ENCODE assay signal across 1 cellular context in the genomic region with DNA sequence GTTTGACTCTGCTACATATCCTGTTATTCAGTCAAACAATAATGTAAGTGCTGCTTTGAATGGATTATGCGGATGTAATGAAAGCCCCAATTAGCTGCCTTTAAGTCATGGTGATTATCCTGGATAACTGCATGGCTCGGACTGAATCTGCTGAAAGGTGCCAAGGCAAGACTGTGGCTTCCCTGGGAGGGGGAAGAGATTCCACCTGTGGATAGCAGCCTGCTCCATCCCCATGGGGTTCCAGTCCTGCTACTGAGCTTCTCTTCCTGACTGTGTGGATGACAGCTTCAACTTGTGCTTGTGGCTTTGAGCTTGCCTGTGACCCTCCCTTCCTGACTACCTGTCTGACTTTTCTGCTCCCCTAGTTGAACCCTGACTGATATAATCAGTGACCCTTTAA.
TF ChIP-seq lines count a peak whose summit lies in the region.

No MANE protein-coding gene starts in this region.

TF ChIP-seq in H1, 55 proteins besides CTCF, POLR2A, EP300 and RAD21 (continued from another document):
- no peak for TF ChIP-seq CEBPB (IDR thresholded peaks at IDR 0.05; ENCODE audit: low read depth, low read length)
